ENCODE assay signal across 13 cellular contexts in genomic region chr13:45207319-45207718, GRCh38. TPM values are rescaled to one million over a fixed set of nuclear protein-coding genes. Genes with fewer than 3 reads are reported as not detected.
DNase-seq lines count a peak whose midpoint lies in the region; ATAC-seq and TF ChIP-seq lines count a peak whose summit lies in the region.
"Had no signal": no experiment of that assay in that cellular context is flagged by ENCODE, and none has a peak within 500 bp of the region (broad histone marks: within the 10 kb centered on the region; RNA-seq: fewer than 3 reads in every experiment).

No MANE protein-coding gene starts in this region.

- TF ChIP-seq POLR2A in thyroid gland (IDR thresholded peaks at IDR 0.05) = no peak

- peak overlapping the region; percentile 54 to 78 (median 64) for H3K27ac ChIP-seq in thyroid gland

- TF ChIP-seq CTCF in thyroid gland (IDR thresholded peaks at IDR 0.05) = no peak
- TF ChIP-seq CTCF in GM10266 (IDR thresholded peaks at IDR 0.05; ENCODE audit: control insufficient read depth, insufficient read depth, low read depth, missing control alignments) = no peak

- ATAC-seq in SK-N-SH treated with all-trans-retinoic acid at 6 μM for 48 hours (peak; percentile 14; the same call in 2 of the 3 replicates), left ventricle myocardium superior (peak; percentile 70)
- ATAC-seq: activated CD8-positive, alpha-beta memory T cell treated with anti-CD3 and anti-CD28 coated beads, Interleukin-2, amount 10 ng/mL, durations not matched to agents 7 days and 5 days had no signal

- no peaks in the 10 kb centered on the region for H3K27me3 ChIP-seq in thyroid gland

- intact Hi-C loops in left ventricle myocardium superior (cut with micrococcal nuclease) = no loop called here
- intact Hi-C loops in thyroid gland (cut with DNase I) = no loop called here

- H3K4me1 ChIP-seq in thyroid gland = peaks cover 21 to 32% of the 10 kb centered on the region in 2 donors

- H3K36me3 ChIP-seq in thyroid gland = no peaks in the 10 kb centered on the region

- H3K4me3 ChIP-seq in thyroid gland (replicated peaks in 1 of 3) = no peak overlapping the region

- DNase-seq in NCI-H2029 (lab: John Stamatoyannopoulos, UW) (peak; percentile 10), NCI-H2029 treated with DMSO at 0.1 percent for 48 hours (lab: John Stamatoyannopoulos, UW) (no peak), left ventricle myocardium superior (no peak), thyroid gland (no peak), ecto neural progenitor cell (ENCODE audit: low spot score) (no peak), GM10266 (ENCODE audit: extremely low spot score) (no peak), Ammon's horn (ENCODE audit: low spot score) (no peak)
- DNase-seq: ACHN; activated CD8-positive, alpha-beta memory T cell treated with anti-CD3 and anti-CD28 coated beads, Interleukin-2, amount 10 ng/mL, durations not matched to agents 7 days and 5 days; naive B cell had no signal

- WGBS in thyroid gland, 2 donors = 72 to 74% methylated on average over 4 of the region's 4 CpGs

- no peaks in the 10 kb centered on the region for H3K9me3 ChIP-seq in thyroid gland

TF ChIP-seq in SK-N-SH treated with all-trans-retinoic acid at 6 μM for 48 hours, 23 proteins besides CTCF, POLR2A, EP300 and RAD21:
- TF ChIP-seq ZFP30 (CRISPR knock-in tag; IDR thresholded peaks at IDR 0.05) = no peak
- TF ChIP-seq SNAI2 (CRISPR knock-in tag; IDR thresholded peaks at IDR 0.05) = no peak
TF ChIP-seq in SK-N-SH treated with all-trans-retinoic acid at 6 μM for 48 hours: peak in this region for 0.

RNA-seq across cellular contexts. Expression of gene KCTD4, which starts 6.5 kb away (rescaled TPM):
- total RNA-seq in left ventricle myocardium superior (not detected), thyroid gland (under 1 TPM in 1 of 4 donors, not detected in 3; 0.11 TPM)
- total RNA-seq: activated CD8-positive, alpha-beta memory T cell treated with anti-CD3 and anti-CD28 coated beads, Interleukin-2, amount 10 ng/mL, durations not matched to agents 7 days and 5 days; G401; T-helper 1 cell treated with Interleukin-12 subunit alpha and Interleukin-12 subunit beta and Interleukin-4 antibody, amounts not matched to agents 30 ng/mL and 1 ng/mL, for 36 hours had no signal
